Comparison of ENCODE assay signal across 2 cellular contexts in genomic region chr5:149487672-149488071, GRCh38.
TF ChIP-seq lines count a peak whose summit lies in the region.

No MANE protein-coding gene starts in this region.

TF ChIP-seq in HepG2, 621 proteins besides CTCF, POLR2A, EP300 and RAD21 (continued from another document):
- TF ChIP-seq ZSCAN5A (CRISPR knock-in tag; IDR thresholded peaks at IDR 0.05; ENCODE audit: borderline replicate concordance) = no peak
- no peak for TF ChIP-seq PCBP1 (IDR thresholded peaks at IDR 0.05; ENCODE audit: borderline replicate concordance, low read depth, low read length)

TF ChIP-seq in endothelial cell of umbilical vein, 7 proteins besides CTCF, POLR2A, EP300 and RAD21 (continued from another document):
- no peak for TF ChIP-seq JUN (IDR thresholded peaks at IDR 0.05; ENCODE audit: borderline replicate concordance, insufficient read depth, insufficient read length, low read depth)
TF ChIP-seq in endothelial cell of umbilical vein: peak in this region for 0.
